In the genomic region with DNA sequence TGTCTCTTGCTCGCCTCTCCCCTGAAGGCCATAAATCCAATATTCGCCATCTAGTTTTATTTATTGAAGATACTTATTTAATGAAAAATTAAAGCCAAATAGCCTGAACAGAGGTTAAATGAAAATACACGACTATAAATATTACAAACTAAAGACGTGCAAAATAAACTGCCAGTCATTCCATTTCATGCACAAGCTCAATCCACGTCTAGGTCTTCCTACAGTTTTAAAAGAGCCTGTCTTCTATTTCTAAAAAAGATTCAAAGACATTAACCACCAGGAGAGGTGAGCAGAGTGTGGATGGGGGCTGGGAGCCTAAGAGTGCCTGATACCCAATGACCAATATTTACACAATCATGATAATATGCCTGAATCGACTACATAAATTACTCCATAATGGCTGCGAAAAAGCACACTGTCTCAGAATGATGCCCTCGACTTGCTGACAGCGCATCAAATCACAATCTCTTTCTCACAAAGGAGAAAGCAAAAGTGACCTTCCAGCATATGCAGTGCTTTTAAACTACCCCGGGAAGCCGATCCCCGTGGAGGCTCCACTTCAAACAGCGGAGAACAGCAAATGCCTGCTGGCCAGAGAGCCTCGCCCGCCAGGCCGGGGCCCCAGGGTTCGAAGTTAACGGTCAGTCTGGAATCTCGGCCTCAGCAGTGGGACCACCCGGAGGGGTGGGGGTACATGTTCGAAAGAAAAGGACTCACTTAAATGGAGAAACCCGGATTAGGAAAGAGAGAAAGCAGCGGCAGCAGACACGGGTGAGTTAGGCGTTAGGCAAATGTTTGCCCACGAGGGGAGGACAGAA, we compare ENCODE assay signal across 8 cellular contexts. TPM values are rescaled to one million over a fixed set of nuclear protein-coding genes. Genes with fewer than 3 reads are reported as not detected.
DNase-seq lines count a peak whose midpoint lies in the region; ATAC-seq, FAIRE-seq and TF ChIP-seq lines count a peak whose summit lies in the region.

No MANE protein-coding gene starts in this region.

- peaks cover 65% of the 10 kb centered on the region for H3K79me2 ChIP-seq in HepG2 (ENCODE audit: insufficient read depth, low read length)

- no peak for TF ChIP-seq RAD21 in HepG2 (CRISPR knock-in tag; IDR thresholded peaks at IDR 0.05)

- no peaks in the 10 kb centered on the region for H3K9me3 ChIP-seq in HepG2 (ENCODE audit: low read length)

- TF ChIP-seq EP300 in HepG2 (IDR thresholded peaks at IDR 0.05; ENCODE audit: low read depth in 2 of 2, low read length in 2 of 2) (no peak), HepG2 (CRISPR knock-in tag; IDR thresholded peaks at IDR 0.05; ENCODE audit: borderline replicate concordance) (no peak)

- H3K27ac ChIP-seq in caudate nucleus (ENCODE audit: low read depth, low read length) (peak overlapping the region; percentile 91), HepG2 (ENCODE audit: extremely low read length, insufficient read depth, low read length) (peak overlapping the region; percentile 95)

- in situ Hi-C loops in HepG2 (cut with HindIII; ENCODE audit: extremely low pct_ligation_motif_present, low pct_unique_long_range_greater_than_20kb) = loop anchor here (5.0 kb wide), 1 partner anchor 37 kb away; no protein-coding TSS in a partner anchor

- POLR2A ChIA-PET in HepG2 (lab: Yijun Ruan, JAX) = interaction anchor here (1.1 to 5.2 kb wide), 5 partner anchors 17 to 159 kb away, joined by 3 to 152 read pairs (median 9); no protein-coding TSS in a partner anchor

- 1% methylated on average over 21 of the region's 26 CpGs for whole genome bisulfite sequencing in HepG2 (ENCODE audit: low lambda C conversion rate)

- no peak; a peak in 1 of 4 replicates for TF ChIP-seq POLR2A in HepG2 (IDR thresholded peaks at IDR 0.05; ENCODE audit: insufficient read depth in 1 of 2, low read depth in 2 of 2, low read length in 2 of 2)

- peak; percentile 7 for DNase-seq in stimulated activated CD4-positive, alpha-beta T cell treated with anti-CD3 and anti-CD28 coated beads, Interleukin-12 subunit alpha, Interleukin-12 subunit beta, amount 100 ng/mL, for 4 hours
- DNase-seq in stimulated activated CD4-positive, alpha-beta T cell treated with anti-CD3 and anti-CD28 coated beads, Interleukin-2, amount 100 ng/mL, for 48 hours = no peak
- DNase-seq in OCI-M1 (lab: John Stamatoyannopoulos, UW) (peak; percentile 89), caudate nucleus (lab: John Stamatoyannopoulos, UW) (peak in 11 of 61 donors; percentile 13 to 56 (median 38)), HepG2 (ENCODE audit: low spot score) (no peak), stromal cell of bone marrow (ENCODE audit: low read depth) (peak; percentile 23)

- no peak overlapping the region for H2AFZ ChIP-seq in HepG2 (ENCODE audit: low read length)

- TF ChIP-seq CTCF in HepG2 (CRISPR knock-in tag; IDR thresholded peaks at IDR 0.05) = no peak

- ATAC-seq in HepG2 = 0 out of 3 replicates have a peak, but pooled peaks have one; percentile 1
- no peak for ATAC-seq in GM21529 (IDR thresholded peaks at IDR 0.05; ENCODE audit: unreplicated experiment)
- ATAC-seq in GM19328 (IDR thresholded peaks at IDR 0.05; ENCODE audit: unreplicated experiment) = no peak

- H3K36me3 ChIP-seq in HepG2 (replicated peaks in 1 of 2; ENCODE audit: control insufficient read depth in 1 of 2, insufficient read depth in 2 of 2, low read length in 2 of 2) = peaks cover 5 to 9% of the 10 kb centered on the region in 2 experiments

- peaks cover 65% of the 10 kb centered on the region for H3K4me1 ChIP-seq in HepG2 (ENCODE audit: insufficient read depth, low read length)

- no peaks in the 10 kb centered on the region; a peak in 1 of 5 replicates for H3K27me3 ChIP-seq in HepG2 (ENCODE audit: control insufficient read depth in 1 of 2, insufficient read depth in 2 of 2, low read length in 2 of 2)

- FAIRE-seq in HepG2 (lab: Jason Lieb, UNC) = no peak

- H3K4me2 ChIP-seq in HepG2 (ENCODE audit: low read depth, low read length) = peak overlapping the region; percentile 82

- intact Hi-C loops in HepG2 (cut with micrococcal nuclease; ENCODE audit: unreplicated experiment) = no loop called here

- H3K4me3 ChIP-seq in HepG2 (replicated peaks in 1 of 3; ENCODE audit: insufficient read depth in 1 of 3, low read depth in 2 of 3, low read length in 3 of 3) = peak overlapping the region; percentile 78 to 99 (median 91)

- H3K9ac ChIP-seq in HepG2 (ENCODE audit: insufficient read depth, low read depth, low read length) = peak overlapping the region; percentile 87

- no TSS peak for BruUV-seq in HepG2 (replicated peaks; lab: Mats Ljungman, UMichigan)

- no peaks in the 10 kb centered on the region for H4K20me1 ChIP-seq in HepG2 (ENCODE audit: insufficient read depth, low read length)

- CTCF ChIA-PET in HepG2 (lab: Yijun Ruan, JAX; ENCODE audit: low intra/inter-chr PET ratio, low total read pairs) = interaction anchor here (2.2 kb wide), 1 partner anchor 38 kb away, joined by 7 read pairs; no protein-coding TSS in a partner anchor

TF ChIP-seq in HepG2, 621 proteins besides CTCF, POLR2A, EP300 and RAD21 (continues in another document):
- TF ChIP-seq GABPB1 (CRISPR knock-in tag; IDR thresholded peaks at IDR 0.05) (0 out of 2 replicates have a peak, but pooled peaks have one; percentile 28), NFRKB (IDR thresholded peaks at IDR 0.05) (no peak), CCDC6 (CRISPR knock-in tag; IDR thresholded peaks at IDR 0.05) (no peak), NFIC (IDR thresholded peaks at IDR 0.05; ENCODE audit: low read length) (0 out of 2 replicates have a peak, but pooled peaks have one; percentile 8), ZSCAN31 (CRISPR knock-in tag; IDR thresholded peaks at IDR 0.05; ENCODE audit: low read depth) (0 out of 2 replicates have a peak, but pooled peaks have one; percentile 37), MBNL3 (CRISPR knock-in tag; conservative IDR thresholded peaks at IDR 0.05) (no peak)
- TF ChIP-seq, protein P1, sequence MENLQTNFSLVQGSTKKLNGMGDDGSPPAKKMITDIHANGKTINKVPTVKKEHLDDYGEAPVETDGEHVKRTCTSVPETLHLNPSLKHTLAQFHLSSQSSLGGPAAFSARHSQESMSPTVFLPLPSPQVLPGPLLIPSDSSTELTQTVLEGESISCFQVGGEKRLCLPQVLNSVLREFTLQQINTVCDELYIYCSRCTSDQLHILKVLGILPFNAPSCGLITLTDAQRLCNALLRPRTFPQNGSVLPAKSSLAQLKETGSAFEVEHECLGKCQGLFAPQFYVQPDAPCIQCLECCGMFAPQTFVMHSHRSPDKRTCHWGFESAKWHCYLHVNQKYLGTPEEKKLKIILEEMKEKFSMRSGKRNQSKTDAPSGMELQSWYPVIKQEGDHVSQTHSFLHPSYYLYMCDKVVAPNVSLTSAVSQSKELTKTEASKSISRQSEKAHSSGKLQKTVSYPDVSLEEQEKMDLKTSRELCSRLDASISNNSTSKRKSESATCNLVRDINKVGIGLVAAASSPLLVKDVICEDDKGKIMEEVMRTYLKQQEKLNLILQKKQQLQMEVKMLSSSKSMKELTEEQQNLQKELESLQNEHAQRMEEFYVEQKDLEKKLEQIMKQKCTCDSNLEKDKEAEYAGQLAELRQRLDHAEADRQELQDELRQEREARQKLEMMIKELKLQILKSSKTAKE (CRISPR knock-in tag; IDR thresholded peaks at IDR 0.05; ENCODE audit: borderline replicate concordance) = 0 out of 2 replicates have a peak, but pooled peaks have one; percentile 12

RNA-seq across cellular contexts. Expression of gene FCHSD2, which starts 1.7 kb away (rescaled TPM):
- 20.5 and 23.6 TPM in 2 replicates for total RNA-seq in HepG2 (2016; rRNA removed; fragmentation: Illumina TruSeq; extraction: Trizol)
- 36.4 and 45.6 TPM in 2 replicates for total RNA-seq in HepG2 (2016; cell fraction: cytosol; rRNA removed; fragmentation: Illumina TruSeq; extraction: Trizol; ENCODE audit: low read depth)
- 17.9 and 25.0 TPM in 2 replicates for total RNA-seq in HepG2 (2016; cell fraction: insoluble cytoplasmic fraction; rRNA removed; fragmentation: Illumina TruSeq; extraction: Trizol)
- 23.5 and 26.3 TPM in 2 replicates for total RNA-seq in HepG2 (2016; cell fraction: membrane; rRNA removed; fragmentation: Illumina TruSeq; extraction: Trizol)
- total RNA-seq in HepG2 (2016; cell fraction: nucleus; rRNA removed; fragmentation: Illumina TruSeq; extraction: Trizol) = 28.1 and 35.4 TPM in 2 replicates
- polyA plus RNA-seq in HepG2 (2011; rRNA removed) = 24.6 and 24.8 TPM in 2 replicates
- polyA plus RNA-seq in HepG2 (2011; cell fraction: cytosol; rRNA removed) = 14.0 and 18.1 TPM in 2 replicates
- polyA plus RNA-seq in HepG2 (2011; cell fraction: nucleus; rRNA removed) = 32.8 and 33.0 TPM in 2 replicates
- polyA plus RNA-seq in HepG2 (2012) = 20.0 and 26.1 TPM in 2 replicates
- polyA plus RNA-seq in HepG2 (2016; cell fraction: cytosol; fragmentation: Illumina TruSeq; extraction: Trizol; ENCODE audit: low read depth) = 8.8 and 9.5 TPM in 2 replicates
- polyA plus RNA-seq in HepG2 (2016; cell fraction: insoluble cytoplasmic fraction; fragmentation: Illumina TruSeq; extraction: Trizol; ENCODE audit: low read depth) = 27.6 and 28.5 TPM in 2 replicates
- 18.7 and 19.6 TPM in 2 replicates for polyA plus RNA-seq in HepG2 (2016; cell fraction: membrane; fragmentation: Illumina TruSeq; extraction: Trizol; ENCODE audit: low read depth)
- 50.7 and 53.8 TPM in 2 replicates for polyA plus RNA-seq in HepG2 (2016; cell fraction: nucleus; fragmentation: Illumina TruSeq; extraction: Trizol; ENCODE audit: insufficient read depth, low read depth)
- 9.0 and 22.4 TPM in 2 replicates for polyA minus RNA-seq in HepG2 (2011; rRNA and poly(A)+ RNA removed; ENCODE audit: low replicate concordance)
- 21.3 and 25.2 TPM in 2 replicates for polyA minus RNA-seq in HepG2 (2011; cell fraction: cytosol; rRNA and poly(A)+ RNA removed)
- 51.1 and 62.9 TPM in 2 replicates for polyA minus RNA-seq in HepG2 (2011; cell fraction: nucleus; rRNA and poly(A)+ RNA removed)

Comparison
In these comparisons a context has a peak if more than half of its experiments do, and no peak if none do; other contexts are left out.
1. DNase-seq: peak in stimulated activated CD4-positive, alpha-beta T cell treated with anti-CD3 and anti-CD28 coated beads, Interleukin-12 subunit alpha, Interleukin-12 subunit beta, amount 100 ng/mL, for 4 hours (single experiment), OCI-M1 (single experiment) and stromal cell of bone marrow (single experiment); none in stimulated activated CD4-positive, alpha-beta T cell treated with anti-CD3 and anti-CD28 coated beads, Interleukin-2, amount 100 ng/mL, for 48 hours (0 of 2) and HepG2 (single experiment).